Comparison of ENCODE assay signal across 8 cellular contexts in genomic region chr4:52052475-52052780, GRCh38. TPM values are rescaled to one million over a fixed set of nuclear protein-coding genes. Genes with fewer than 3 reads are reported as not detected.
DNase-seq lines count a peak whose midpoint lies in the region; ATAC-seq and TF ChIP-seq lines count a peak whose summit lies in the region.

No MANE protein-coding gene starts in this region.

- CTCF ChIA-PET in Caco-2 (lab: Charles Lee) (no interaction called here), OCI-LY7 (lab: Charles Lee; ENCODE audit: unreplicated experiment) (no interaction called here)

- DNase-seq in Caco-2: no peak
- DNase-seq in Karpas-422: peak; percentile 72
- no peak for DNase-seq in glutamatergic neuron
- DNase-seq in spleen: no peak
- no peak for DNase-seq in OCI-LY7 (ENCODE audit: low spot score)
- no peak for DNase-seq in RPMI8226
- DNase-seq in activated naive CD4-positive, alpha-beta T cell treated with anti-CD3 and anti-CD28 coated beads, Interleukin-2, amount 50 U/mL, for 72 hours (ENCODE audit: low spot score in 2 of 2): no peak

- intact Hi-C loops in Caco-2 (cut with micrococcal nuclease; ENCODE audit: unreplicated experiment): no loop called here
- intact Hi-C loops in spleen (cut with DNase I; ENCODE audit: low total_unique reads): no loop called here
- intact Hi-C loops in OCI-LY7 (cut with micrococcal nuclease; ENCODE audit: unreplicated experiment): no loop called here

- no peaks in the 10 kb centered on the region for H3K79me2 ChIP-seq in Karpas-422 (ENCODE audit: low read length)
- no peaks in the 10 kb centered on the region for H3K79me2 ChIP-seq in OCI-LY7 (ENCODE audit: insufficient read depth, low read depth, low read length)

- H3K4me1 Mint-ChIP-seq in Caco-2 (ENCODE audit: low read depth, unreplicated experiment): no peaks in the 10 kb centered on the region
- peaks cover 14% of the 10 kb centered on the region for H3K4me1 Mint-ChIP-seq in glutamatergic neuron (ENCODE audit: low read depth, unreplicated experiment)

- H3K36me3 Mint-ChIP-seq in Caco-2 (ENCODE audit: insufficient read depth, unreplicated experiment) (no peaks in the 10 kb centered on the region), glutamatergic neuron (ENCODE audit: unreplicated experiment) (no peaks in the 10 kb centered on the region)
- H3K36me3 Mint-ChIP-seq in activated naive CD4-positive, alpha-beta T cell treated with anti-CD3 and anti-CD28 coated beads, Interleukin-2, amount 50 U/mL, for 72 hours: peaks cover 0 to 22% of the 10 kb centered on the region in 2 donors

- no peak for TF ChIP-seq POLR2A in spleen (IDR thresholded peaks at IDR 0.05)

- H3K4me1 ChIP-seq in Caco-2: no peaks in the 10 kb centered on the region
- peaks cover 31% of the 10 kb centered on the region for H3K4me1 ChIP-seq in Karpas-422 (ENCODE audit: low read length)
- H3K4me1 ChIP-seq in spleen: peaks cover 4 to 23% (median 21%) of the 10 kb centered on the region in 6 donors
- H3K4me1 ChIP-seq in OCI-LY7 (ENCODE audit: insufficient read depth, low read length, poor library complexity, severe bottlenecking): no peaks in the 10 kb centered on the region

- no peak overlapping the region for H3K27ac ChIP-seq in Karpas-422 (ENCODE audit: low read length)
- H3K27ac ChIP-seq in spleen: peak overlapping the region in 2 of 8 donors; percentile 49 to 57
- H3K27ac ChIP-seq in OCI-LY7 (ENCODE audit: low read depth, low read length, poor library complexity, severe bottlenecking): no peak overlapping the region

- peak overlapping the region; percentile 29; the same call in 1 of the 2 replicates for H3K9ac ChIP-seq in Karpas-422 (ENCODE audit: low read length)

- H3K4me3 ChIP-seq in Caco-2 (ENCODE audit: low read depth, low read length) (no peak overlapping the region), Karpas-422 (ENCODE audit: low read length) (peak overlapping the region; percentile 65), spleen (peak overlapping the region in 6 of 8 donors; percentile 44 to 66 (median 55)), OCI-LY7 (ENCODE audit: low read depth, low read length, poor library complexity, severe bottlenecking) (no peak overlapping the region)

- H3K27ac Mint-ChIP-seq in Caco-2 (ENCODE audit: unreplicated experiment) (no peak overlapping the region), glutamatergic neuron (ENCODE audit: unreplicated experiment) (peak overlapping the region; percentile 76)
- H3K27ac Mint-ChIP-seq in activated naive CD4-positive, alpha-beta T cell treated with anti-CD3 and anti-CD28 coated beads, Interleukin-2, amount 50 U/mL, for 72 hours: no peak overlapping the region

- POLR2A ChIA-PET in Caco-2 (lab: Charles Lee) (no interaction called here), OCI-LY7 (lab: Charles Lee) (no interaction called here)

- H2AFZ ChIP-seq in Karpas-422 (ENCODE audit: low read length) (no peak overlapping the region), OCI-LY7 (ENCODE audit: low read length) (no peak overlapping the region)

- TF ChIP-seq CTCF in Caco-2 (IDR thresholded peaks at IDR 0.05; ENCODE audit: insufficient read depth in 1 of 2, low read depth in 1 of 2, low read length in 1 of 2, severe bottlenecking in 1 of 2, unreplicated experiment in 1 of 2) (no peak), glutamatergic neuron (IDR thresholded peaks at IDR 0.05; ENCODE audit: partially characterized antibody, unreplicated experiment) (no peak), spleen (IDR thresholded peaks at IDR 0.05 in 8 of 11, conservative IDR thresholded peaks at IDR 0.05 in 3 of 11) (no peak), OCI-LY7 (conservative IDR thresholded peaks at IDR 0.05; ENCODE audit: low read length) (no peak)

- H3K9me3 ChIP-seq in Caco-2 (no peaks in the 10 kb centered on the region), Karpas-422 (ENCODE audit: low read length) (no peaks in the 10 kb centered on the region), spleen (no peaks in the 10 kb centered on the region), OCI-LY7 (ENCODE audit: low read length) (no peaks in the 10 kb centered on the region)

- H3K9me3 Mint-ChIP-seq in Caco-2 (ENCODE audit: unreplicated experiment) (no peaks in the 10 kb centered on the region), glutamatergic neuron (ENCODE audit: unreplicated experiment) (peaks cover 3% of the 10 kb centered on the region)
- no peaks in the 10 kb centered on the region for H3K9me3 Mint-ChIP-seq in activated naive CD4-positive, alpha-beta T cell treated with anti-CD3 and anti-CD28 coated beads, Interleukin-2, amount 50 U/mL, for 72 hours

- H3K9me2 ChIP-seq in Karpas-422 (replicated peaks; ENCODE audit: insufficient read depth, low read length): no peaks in the 10 kb centered on the region
- H3K9me2 ChIP-seq in OCI-LY7 (ENCODE audit: insufficient read depth, low read length): no peaks in the 10 kb centered on the region

- H3K4me2 ChIP-seq in Karpas-422 (ENCODE audit: low read depth, low read length, poor library complexity, severe bottlenecking): peak overlapping the region; percentile 77
- H3K4me2 ChIP-seq in OCI-LY7 (ENCODE audit: low read length): no peak overlapping the region

- H4K20me1 ChIP-seq in Karpas-422 (ENCODE audit: insufficient read depth, low read depth, low read length): no peaks in the 10 kb centered on the region
- no peaks in the 10 kb centered on the region for H4K20me1 ChIP-seq in OCI-LY7 (ENCODE audit: insufficient read depth, low read length)

- H3K4me3 Mint-ChIP-seq in Caco-2 (ENCODE audit: unreplicated experiment) (peak overlapping the region; percentile 64), glutamatergic neuron (ENCODE audit: unreplicated experiment) (peak overlapping the region; percentile 91)

- peak; percentile 52 for ATAC-seq in GM21367 (IDR thresholded peaks at IDR 0.05; ENCODE audit: unreplicated experiment)
- no peak for ATAC-seq in activated naive CD4-positive, alpha-beta T cell treated with anti-CD3 and anti-CD28 coated beads, Interleukin-2, amount 50 U/mL, for 72 hours

- H3K27me3 ChIP-seq in Caco-2 (replicated peaks; ENCODE audit: control insufficient read depth, insufficient read depth, low read length) (no peaks in the 10 kb centered on the region), Karpas-422 (ENCODE audit: low read length) (no peaks in the 10 kb centered on the region), spleen (replicated peaks in 1 of 7) (peaks cover 0 to 76% (median 20%) of the 10 kb centered on the region in 7 donors)

- H3K27me3 Mint-ChIP-seq in Caco-2 (ENCODE audit: insufficient read depth, unreplicated experiment): peaks cover 24% of the 10 kb centered on the region
- H3K27me3 Mint-ChIP-seq in glutamatergic neuron (ENCODE audit: unreplicated experiment): peaks cover 2% of the 10 kb centered on the region

- H3K36me3 ChIP-seq in Caco-2 (ENCODE audit: control insufficient read depth, insufficient read depth, low read length) (no peaks in the 10 kb centered on the region), Karpas-422 (ENCODE audit: insufficient read depth, low read length) (no peaks in the 10 kb centered on the region), spleen (no peaks in the 10 kb centered on the region), OCI-LY7 (ENCODE audit: insufficient read depth, low read length) (no peaks in the 10 kb centered on the region)

- no TSS peak for BruUV-seq in Caco-2 (replicated peaks; lab: Mats Ljungman, UMichigan)
- BruUV-seq in OCI-LY7 (replicated peaks; lab: Mats Ljungman, UMichigan): no TSS peak

- WGBS in spleen, 5 donors: 0 to 14% (median 7%) methylated on average over 7 of the region's 7 CpGs

RNA-seq across cellular contexts. Expression of gene SPATA18, which starts 1.3 kb away (rescaled TPM):
- total RNA-seq in Caco-2 (2022): not detected in 2 replicates
- 0.07 TPM in 1 of 2 replicates, not detected in the other for total RNA-seq in Karpas-422 (2014; rRNA removed; shearing (Covaris generic); ENCODE audit: low replicate concordance)
- 3.9 TPM for total RNA-seq in glutamatergic neuron (ENCODE audit: unreplicated experiment)
- 1 to 10 TPM in 4 of 7 donors, under 1 TPM in 3; 0.32 to 3.3 (median 1.1) TPM for total RNA-seq in spleen
- polyA plus RNA-seq in spleen: under 1 TPM; 0.18 to 0.67 (median 0.42) TPM
- not detected in 2 replicates for total RNA-seq in OCI-LY7 (2014; rRNA removed; shearing (Covaris generic))
- total RNA-seq in OCI-LY7 (2022): not detected in 2 replicates
- under 1 TPM; 0.21 to 0.30 TPM for total RNA-seq in activated naive CD4-positive, alpha-beta T cell treated with anti-CD3 and anti-CD28 coated beads, Interleukin-2, amount 50 U/mL, for 72 hours

RNA-seq across cellular contexts. Expression of gene SGCB, which starts 14.3 kb away (rescaled TPM):
- total RNA-seq in Caco-2 (2022) (6.5 and 7.2 TPM in 2 replicates), glutamatergic neuron (ENCODE audit: unreplicated experiment) (169 TPM), spleen (10 to 100 TPM; 13.5 to 21.2 (median 15.7) TPM), OCI-LY7 (2022) (17.5 and 20.2 TPM in 2 replicates)
- total RNA-seq in Karpas-422 (2014; rRNA removed; shearing (Covaris generic); ENCODE audit: low replicate concordance): 9.6 and 9.8 TPM in 2 replicates
- 1 to 10 TPM; 2.3 to 4.3 (median 3.6) TPM for polyA plus RNA-seq in spleen
- total RNA-seq in OCI-LY7 (2014; rRNA removed; shearing (Covaris generic)): 6.0 and 7.5 TPM in 2 replicates
- 10 to 100 TPM; 10.5 to 12.1 TPM for total RNA-seq in activated naive CD4-positive, alpha-beta T cell treated with anti-CD3 and anti-CD28 coated beads, Interleukin-2, amount 50 U/mL, for 72 hours

RNA-seq across cellular contexts. Expression of gene LRRC66, which starts 32.3 kb away (rescaled TPM):
- total RNA-seq in Caco-2 (2022): 0.09 TPM in 1 of 2 replicates, not detected in the other
- total RNA-seq in Karpas-422 (2014; rRNA removed; shearing (Covaris generic); ENCODE audit: low replicate concordance): 0.07 and 0.29 TPM in 2 replicates
- total RNA-seq in glutamatergic neuron (ENCODE audit: unreplicated experiment): 1.5 TPM
- under 1 TPM in 6 of 7 donors, not detected in 1; 0.14 to 0.56 (median 0.42) TPM for total RNA-seq in spleen
- polyA plus RNA-seq in spleen: under 1 TPM; 0.09 to 0.13 (median 0.10) TPM
- total RNA-seq in OCI-LY7 (2014; rRNA removed; shearing (Covaris generic)): 0.15 and 0.25 TPM in 2 replicates
- 0.11 and 0.25 TPM in 2 replicates for total RNA-seq in OCI-LY7 (2022)
- under 1 TPM; 0.07 to 0.19 TPM for total RNA-seq in activated naive CD4-positive, alpha-beta T cell treated with anti-CD3 and anti-CD28 coated beads, Interleukin-2, amount 50 U/mL, for 72 hours

Comparison
In these comparisons a context has a peak if more than half of its experiments do, and no peak if none do; other contexts are left out.
1. H3K4me3 ChIP-seq: peak in Karpas-422 (single experiment) and spleen (6 of 8); none in Caco-2 (single experiment) and OCI-LY7 (single experiment).